ENCODE assay signal across 21 cellular contexts in genomic region chr17:17395246-17395802, GRCh38.
"Had no signal": no experiment of that assay in that cellular context is flagged by ENCODE, and none has a peak within 500 bp of the region (broad histone marks: within the 10 kb centered on the region; RNA-seq: fewer than 3 reads in every experiment).

No MANE protein-coding gene starts in this region.

- H3K27me3 Mint-ChIP-seq: effector memory CD8-positive, alpha-beta T cell had no signal

- H3K9me3 Mint-ChIP-seq: effector memory CD8-positive, alpha-beta T cell had no signal

- H3K36me3 ChIP-seq: pancreas, suprapubic skin, transverse colon, upper lobe of right lung, uterus had no signal

- H3K4me1 ChIP-seq: pancreas, uterus had no signal

- H3K9me3 ChIP-seq: pancreas, suprapubic skin, transverse colon, upper lobe of right lung, uterus had no signal

- H3K27me3 ChIP-seq: pancreas, suprapubic skin, transverse colon, upper lobe of right lung, uterus had no signal

- DNase-seq: caudate nucleus; cerebellar nuclear complex; cortex of kidney; effector memory CD8-positive, alpha-beta T cell; head of caudate nucleus; mesendoderm; midbrain; naive thymus-derived CD8-positive, alpha-beta T cell; nucleus accumbens; small intestine; stimulated activated CD4-positive, alpha-beta T cell treated with anti-CD3 and anti-CD28 coated beads, Interleukin-12 subunit alpha, Interleukin-12 subunit beta, amount 100 ng/mL, for 4 hours; stimulated activated CD4-positive, alpha-beta T cell treated with anti-CD3 and anti-CD28 coated beads, Interleukin-1b, Interleukin-23, amount 100 ng/mL, for 48 hours; stimulated activated CD4-positive, alpha-beta T cell treated with anti-CD3 and anti-CD28 coated beads, Interleukin-4, amount 100 ng/mL, for 1 hour; stimulated activated CD8-positive, alpha-beta memory T cell treated with anti-CD3 and anti-CD28 coated beads, Interleukin-4, amount 100 ng/mL, for 48 hours; stimulated activated naive CD4-positive, alpha-beta T cell; stimulated activated naive CD8-positive, alpha-beta T cell treated with anti-CD3 and anti-CD28 coated beads, Interleukin-15, amount 100 ng/mL, for 72 hours; transverse colon; upper lobe of right lung; uterus had no signal

- H3K36me3 Mint-ChIP-seq: naive thymus-derived CD8-positive, alpha-beta T cell had no signal

- H3K27ac ChIP-seq: pancreas, suprapubic skin, transverse colon, upper lobe of right lung, uterus had no signal

- H3K4me3 Mint-ChIP-seq: effector memory CD8-positive, alpha-beta T cell; stimulated activated naive CD8-positive, alpha-beta T cell treated with anti-CD3 and anti-CD28 coated beads, Interleukin-15, amount 100 ng/mL, for 72 hours had no signal

- ATAC-seq: effector memory CD8-positive, alpha-beta T cell; naive thymus-derived CD8-positive, alpha-beta T cell; stimulated activated naive CD8-positive, alpha-beta T cell treated with anti-CD3 and anti-CD28 coated beads, Interleukin-15, amount 100 ng/mL, for 72 hours; upper lobe of right lung had no signal

- H3K4me3 ChIP-seq: pancreas, suprapubic skin, transverse colon, upper lobe of right lung, uterus had no signal

- H3K27ac Mint-ChIP-seq: naive thymus-derived CD8-positive, alpha-beta T cell had no signal
